Comparison of ENCODE assay signal across 14 cellular contexts in genomic region chr6:154981071-154981373, GRCh38. TPM values are rescaled to one million over a fixed set of nuclear protein-coding genes. Genes with fewer than 3 reads are reported as not detected.
DNase-seq lines count a peak whose midpoint lies in the region; ATAC-seq and TF ChIP-seq lines count a peak whose summit lies in the region.
"Had no signal": no experiment of that assay in that cellular context is flagged by ENCODE, and none has a peak within 500 bp of the region (broad histone marks: within the 10 kb centered on the region; RNA-seq: fewer than 3 reads in every experiment).

No MANE protein-coding gene starts in this region.

- H3K27ac Mint-ChIP-seq in naive B cell: no peak overlapping the region
- H3K27ac Mint-ChIP-seq: activated naive CD4-positive, alpha-beta T cell treated with anti-CD3 and anti-CD28 coated beads, Interleukin-2, amount 50 U/mL, for 72 hours had no signal

- ATAC-seq in GM18858 (IDR thresholded peaks at IDR 0.05; ENCODE audit: unreplicated experiment): peak; percentile 94
- ATAC-seq in GM21717 (IDR thresholded peaks at IDR 0.05; ENCODE audit: unreplicated experiment): peak; percentile 92
- ATAC-seq in naive B cell (ENCODE audit: low read depth in 2 of 2): peak; percentile 30 to 44
- no peak for ATAC-seq in GM21737 (IDR thresholded peaks at IDR 0.05; ENCODE audit: unreplicated experiment)
- ATAC-seq: psoas muscle had no signal

- no peak overlapping the region for H3K4me3 ChIP-seq in LNCaP clone FGC (ENCODE audit: low read depth, low read length)
- H3K4me3 ChIP-seq: Peyer's patch, psoas muscle had no signal

- TF ChIP-seq CTCF in LNCaP clone FGC (IDR thresholded peaks at IDR 0.05; ENCODE audit: control insufficient read depth, extremely low read depth, insufficient read depth): no peak

- DNase-seq in LNCaP clone FGC (ENCODE audit: low read depth) (peak; percentile 42), naive B cell (no peak), epidermal melanocyte (ENCODE audit: insufficient read length, low spot score) (no peak), D341Med (ENCODE audit: low spot score) (no peak), NCI-H748 treated with DMSO at 0.1 percent for 48 hours (lab: John Stamatoyannopoulos, UW) (no peak)
- DNase-seq: DMS79; effector memory CD4-positive, alpha-beta T cell; KBM-7; psoas muscle had no signal

- no peak overlapping the region for H3K4me3 Mint-ChIP-seq in naive B cell

- peaks cover 0 to 4% (median 0%) of the 10 kb centered on the region in 7 donors for H3K9me3 Mint-ChIP-seq in naive B cell
- H3K9me3 Mint-ChIP-seq: activated naive CD4-positive, alpha-beta T cell treated with anti-CD3 and anti-CD28 coated beads, Interleukin-2, amount 50 U/mL, for 72 hours had no signal

- peaks cover 0 to 3% (median 0%) of the 10 kb centered on the region in 3 donors for H3K27me3 Mint-ChIP-seq in naive B cell

- H3K36me3 Mint-ChIP-seq in naive B cell: no peaks in the 10 kb centered on the region
- H3K36me3 Mint-ChIP-seq: activated naive CD4-positive, alpha-beta T cell treated with anti-CD3 and anti-CD28 coated beads, Interleukin-2, amount 50 U/mL, for 72 hours had no signal

- peaks cover 6 to 10% (median 6%) of the 10 kb centered on the region in 3 donors for H3K4me1 Mint-ChIP-seq in naive B cell

RNA-seq across cellular contexts. Expression of gene TIAM2, which starts 14.1 kb away (rescaled TPM):
- 1 to 10 TPM in 2 of 6 donors, under 1 TPM in 3, not detected in 1; 0.34 to 2.8 (median 0.58) TPM for polyA plus RNA-seq in naive B cell (ENCODE audit: low read depth in 6 of 6)
